8 cellular contexts compared by ENCODE assay signal in the genomic region with DNA sequence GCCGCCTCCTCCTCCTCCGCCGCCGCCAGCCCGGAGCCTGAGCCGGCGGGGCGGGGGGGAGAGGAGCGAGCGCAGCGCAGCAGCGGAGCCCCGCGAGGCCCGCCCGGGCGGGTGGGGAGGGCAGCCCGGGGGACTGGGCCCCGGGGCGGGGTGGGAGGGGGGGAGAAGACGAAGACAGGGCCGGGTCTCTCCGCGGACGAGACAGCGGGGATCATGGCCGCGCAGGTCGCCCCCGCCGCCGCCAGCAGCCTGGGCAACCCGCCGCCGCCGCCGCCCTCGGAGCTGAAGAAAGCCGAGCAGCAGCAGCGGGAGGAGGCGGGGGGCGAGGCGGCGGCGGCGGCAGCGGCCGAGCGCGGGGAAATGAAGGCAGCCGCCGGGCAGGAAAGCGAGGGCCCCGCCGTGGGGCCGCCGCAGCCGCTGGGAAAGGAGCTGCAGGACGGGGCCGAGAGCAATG. TPM values are rescaled to one million over a fixed set of nuclear protein-coding genes. Genes with fewer than 3 reads are reported as not detected.
DNase-seq lines count a peak whose midpoint lies in the region; ATAC-seq and TF ChIP-seq lines count a peak whose summit lies in the region.

No MANE protein-coding gene starts in this region.

- peaks cover 9% of the 10 kb centered on the region for H3K36me3 ChIP-seq in NT2/D1 (ENCODE audit: insufficient read depth, insufficient read length, low read length)
- no peaks in the 10 kb centered on the region for H3K36me3 ChIP-seq in effector memory CD4-positive, alpha-beta T cell (ENCODE audit: control insufficient read depth, insufficient read depth, low read length)

- H3K4me1 Mint-ChIP-seq in nephron progenitor cell, result peaks cover 31% of the 10 kb centered on the region

- no peak overlapping the region for H3K4me3 Mint-ChIP-seq in nephron progenitor cell

- H3K9me3 ChIP-seq in NT2/D1 (ENCODE audit: insufficient read depth, low read length), result no peaks in the 10 kb centered on the region; the same call in 1 of the 2 replicates
- no peaks in the 10 kb centered on the region for H3K9me3 ChIP-seq in effector memory CD4-positive, alpha-beta T cell (ENCODE audit: control insufficient read depth, low read length)

- peak overlapping the region; percentile 91 for H3K27ac ChIP-seq in effector memory CD4-positive, alpha-beta T cell (ENCODE audit: insufficient read depth, low read length, poor library complexity, severe bottlenecking)

- peaks cover 3% of the 10 kb centered on the region for H3K4me1 ChIP-seq in NT2/D1 (ENCODE audit: insufficient read depth, insufficient read length)
- peaks cover 39% of the 10 kb centered on the region for H3K4me1 ChIP-seq in effector memory CD4-positive, alpha-beta T cell (ENCODE audit: control insufficient read depth, insufficient read depth, low read length, poor library complexity, severe bottlenecking)

- no peaks in the 10 kb centered on the region for H3K36me3 Mint-ChIP-seq in nephron progenitor cell (ENCODE audit: low read depth)

- peak overlapping the region; percentile 86 for H3K4me3 ChIP-seq in GM08714 (ENCODE audit: low read length)
- peak overlapping the region; percentile 87 for H3K4me3 ChIP-seq in NT2/D1 (ENCODE audit: insufficient read length, low read depth)
- H3K4me3 ChIP-seq in effector memory CD4-positive, alpha-beta T cell (ENCODE audit: insufficient read depth, low read depth, low read length, poor library complexity, severe bottlenecking), result peak overlapping the region; percentile 77

- H3K27me3 Mint-ChIP-seq in nephron progenitor cell (ENCODE audit: low read depth, poor library complexity), result no peaks in the 10 kb centered on the region

- no peaks in the 10 kb centered on the region for H3K27me3 ChIP-seq in NT2/D1 (ENCODE audit: insufficient read depth, insufficient read length)
- H3K27me3 ChIP-seq in effector memory CD4-positive, alpha-beta T cell (replicated peaks; ENCODE audit: control insufficient read depth, insufficient read depth, low read length, poor library complexity, severe bottlenecking), result no peaks in the 10 kb centered on the region

- no peak overlapping the region for H3K27ac Mint-ChIP-seq in nephron progenitor cell

- no peak for ATAC-seq in GM19463 (IDR thresholded peaks at IDR 0.05; ENCODE audit: unreplicated experiment)

- TF ChIP-seq CTCF in nephron progenitor cell (IDR thresholded peaks at IDR 0.05), result no peak

- no peaks in the 10 kb centered on the region for H3K9me3 Mint-ChIP-seq in nephron progenitor cell

- H3K9ac ChIP-seq in NT2/D1 (ENCODE audit: insufficient read length, low read depth), result peak overlapping the region; percentile 93

- DNase-seq in NT2/D1 (ENCODE audit: low read depth, low spot score) (no peak), nephron progenitor cell (peak; percentile 49), NCI-H187 treated with DMSO at 0.1 percent for 48 hours (lab: John Stamatoyannopoulos, UW) (no peak), Ammon's horn (ENCODE audit: low spot score) (no peak), dermis blood vessel endothelial cell (no peak)
- no peak for DNase-seq in effector memory CD4-positive, alpha-beta T cell

RNA-seq across cellular contexts. Expression of a gene that starts 0.4 kb away (rescaled TPM):
- 14.5 and 28.3 TPM in 2 replicates for total RNA-seq in dermis blood vessel endothelial cell
